In the genomic region with DNA sequence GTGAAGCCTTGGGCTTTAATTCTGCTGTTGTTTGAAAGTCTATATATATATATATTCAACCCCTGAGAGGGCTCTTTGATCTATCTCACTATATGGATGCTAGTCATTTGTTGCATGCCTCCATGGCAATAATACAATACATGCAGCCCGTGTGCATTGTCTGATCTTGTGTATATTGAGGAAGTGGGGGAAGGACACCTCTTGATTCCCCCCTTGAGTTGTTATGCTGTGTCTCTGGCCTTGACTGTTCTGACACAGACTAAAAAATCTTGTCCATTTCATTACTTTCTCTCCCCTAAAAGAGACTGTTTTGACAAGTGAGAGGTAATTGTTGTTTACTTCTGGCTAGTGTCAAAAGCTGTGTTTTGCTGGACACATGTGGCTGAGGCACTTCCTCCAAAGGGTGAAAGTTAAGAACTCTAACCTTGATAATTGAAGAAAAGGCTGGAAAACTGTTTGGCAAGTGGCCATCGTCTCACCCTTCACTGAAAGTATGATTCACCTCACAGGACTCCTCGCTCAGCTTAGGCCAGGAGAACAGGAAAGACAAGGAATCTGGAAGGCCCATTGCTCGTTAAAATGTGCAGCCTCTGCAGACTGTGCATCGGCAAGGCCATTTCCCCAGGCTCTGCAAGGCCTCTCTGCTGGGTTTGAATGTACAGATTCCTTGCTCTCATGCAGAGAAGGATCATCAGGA, we compare ENCODE assay signal across 13 cellular contexts.
DNase-seq lines count a peak whose midpoint lies in the region; ATAC-seq and TF ChIP-seq lines count a peak whose summit lies in the region.
"Had no signal": no experiment of that assay in that cellular context is flagged by ENCODE, and none has a peak within 500 bp of the region (broad histone marks: within the 10 kb centered on the region; RNA-seq: fewer than 3 reads in every experiment).

No MANE protein-coding gene starts in this region.

- H3K36me3 ChIP-seq in left lung, result no peaks in the 10 kb centered on the region
- H3K36me3 ChIP-seq: BE2C had no signal

- peaks cover 0 to 4% of the 10 kb centered on the region in 2 donors for H3K9me3 ChIP-seq in left lung
- H3K9me3 ChIP-seq: BE2C had no signal

- ATAC-seq in left lung, result peak; percentile 78
- ATAC-seq in activated naive CD4-positive, alpha-beta T cell treated with anti-CD3 and anti-CD28 coated beads, Interleukin-2, amount 50 U/mL, for 72 hours, result no peak
- ATAC-seq: activated T-helper 17 cell treated with anti-CD3 and anti-CD28 coated beads, Interleukin-2, amount 50 U/mL, for 72 hours had no signal

- no peak for TF ChIP-seq CTCF in left lung (IDR thresholded peaks at IDR 0.05)

- in situ Hi-C loops in ACHN (cut with HindIII; ENCODE audit: low pct_ligation_motif_present, low pct_unique_long_range_greater_than_20kb, low sequenced_read_pairs), result no loop called here
- in situ Hi-C loops in T47D (cut with HindIII; ENCODE audit: low pct_unique_long_range_greater_than_20kb, low sequenced_read_pairs), result no loop called here

- H3K36me3 Mint-ChIP-seq in activated naive CD4-positive, alpha-beta T cell treated with anti-CD3 and anti-CD28 coated beads, Interleukin-2, amount 50 U/mL, for 72 hours, result peaks cover 0 to 1% of the 10 kb centered on the region in 2 donors

- H3K27ac ChIP-seq in left lung, result no peak overlapping the region

- intact Hi-C loops in left lung (cut with DNase I), result no loop called here

- H3K27me3 ChIP-seq in left lung, result no peaks in the 10 kb centered on the region
- H3K27me3 ChIP-seq: BE2C had no signal

- peak; percentile 75 for DNase-seq in ACHN
- peak; percentile 98 for DNase-seq in HT-29 (ENCODE audit: low spot score)
- peak; percentile 11 to 83 for DNase-seq in T47D (ENCODE audit: low read depth in 1 of 2, low spot score in 1 of 2)
- peak in 1 of 2 donors; percentile 34 for DNase-seq in left lung
- DNase-seq in activated naive CD4-positive, alpha-beta T cell treated with anti-CD3 and anti-CD28 coated beads, Interleukin-2, amount 50 U/mL, for 72 hours (ENCODE audit: low spot score in 2 of 2), result no peak
- DNase-seq in NCI-H2196 treated with DMSO at 0.1 percent for 48 hours (lab: John Stamatoyannopoulos, UW; ENCODE audit: unreplicated experiment), result no peak
- no peak for DNase-seq in SK-N-DZ (ENCODE audit: low spot score)
- DNase-seq in CD1c-positive myeloid dendritic cell (ENCODE audit: extremely low spot score), result no peak
- DNase-seq: BE2C, endodermal cell, H7, NCI-H510A had no signal

- H3K4me3 ChIP-seq in left lung, result no peak overlapping the region

- H3K27ac Mint-ChIP-seq in activated naive CD4-positive, alpha-beta T cell treated with anti-CD3 and anti-CD28 coated beads, Interleukin-2, amount 50 U/mL, for 72 hours, result no peak overlapping the region
- H3K27ac Mint-ChIP-seq: activated T-helper 17 cell treated with anti-CD3 and anti-CD28 coated beads, Interleukin-2, amount 50 U/mL, for 72 hours; endodermal cell had no signal

- H3K4me1 ChIP-seq in left lung, result no peaks in the 10 kb centered on the region
- H3K4me1 ChIP-seq: BE2C had no signal

- peaks cover 7 to 10% of the 10 kb centered on the region in 2 donors for H3K9me3 Mint-ChIP-seq in activated naive CD4-positive, alpha-beta T cell treated with anti-CD3 and anti-CD28 coated beads, Interleukin-2, amount 50 U/mL, for 72 hours
- H3K9me3 Mint-ChIP-seq: endodermal cell had no signal

Comparison
In these comparisons a context has a peak if more than half of its experiments do, and no peak if none do; other contexts are left out.
1. DNase-seq: peak in ACHN (single experiment), HT-29 (single experiment) and T47D (2 of 2); none in activated naive CD4-positive, alpha-beta T cell treated with anti-CD3 and anti-CD28 coated beads, Interleukin-2, amount 50 U/mL, for 72 hours (0 of 2), NCI-H2196 treated with DMSO at 0.1 percent for 48 hours (single experiment), SK-N-DZ (single experiment) and CD1c-positive myeloid dendritic cell (single experiment).